In genomic region chr13:113119166-113119821, GRCh38 we compare ENCODE assay signal across 14 cellular contexts. TPM values are rescaled to one million over a fixed set of nuclear protein-coding genes. Genes with fewer than 3 reads are reported as not detected.
DNase-seq lines count a peak whose midpoint lies in the region; ATAC-seq and TF ChIP-seq lines count a peak whose summit lies in the region.
"Had no signal": no experiment of that assay in that cellular context is flagged by ENCODE, and none has a peak within 500 bp of the region (broad histone marks: within the 10 kb centered on the region; RNA-seq: fewer than 3 reads in every experiment).

No MANE protein-coding gene starts in this region.

- no peak for TF ChIP-seq CTCF in GM13976 (IDR thresholded peaks at IDR 0.05; ENCODE audit: borderline replicate concordance, control extremely low read depth, extremely low read depth, insufficient read depth, missing control alignments)

- no peak for ATAC-seq in HG03039 (IDR thresholded peaks at IDR 0.05; ENCODE audit: unreplicated experiment)

- intact Hi-C loops in posterior vena cava (cut with DNase I): no loop called here

- in situ Hi-C loops in GM13976 (cut with MboI; ENCODE audit: low sequenced_read_pairs, unreplicated experiment): no loop called here

- peak; percentile 39 for DNase-seq in activated effector memory CD4-positive, alpha-beta T cell treated with anti-CD3 and anti-CD28 coated beads, Interleukin-2, amount 50 U/mL, for 16 hours
- no peak for DNase-seq in activated effector memory CD4-positive, alpha-beta T cell treated with Interleukin-2 at 50 U/mL for 16 hours
- DNase-seq in islet precursor cell: peak; percentile 34
- peak; percentile 51 for DNase-seq in posterior vena cava (ENCODE audit: low spot score)
- no peak for DNase-seq in RKO (ENCODE audit: low spot score)
- no peak for DNase-seq in occipital lobe (lab: John Stamatoyannopoulos, UW)
- no peak for DNase-seq in GM13976 (ENCODE audit: low spot score)
- DNase-seq: C1 segment of cervical spinal cord, DMS153, EL, NCI-H345, NCI-H526 treated with DMSO at 0.1 percent for 48 hours, OCI-M1 had no signal

RNA-seq across cellular contexts. Expression of gene F10, which starts 3.3 kb away (rescaled TPM):
- total RNA-seq in posterior vena cava (10 to 100 TPM; 19.8 to 48.4 TPM), occipital lobe (0.62 TPM)

RNA-seq across cellular contexts. Expression of gene F7, which starts 13.7 kb away (rescaled TPM):
- under 1 TPM in 1 of 2 donors, not detected in 1; 0.10 TPM for total RNA-seq in posterior vena cava
- total RNA-seq in occipital lobe: 0.16 TPM

RNA-seq across cellular contexts. Expression of gene PROZ, which starts 39.2 kb away (rescaled TPM):
- total RNA-seq in posterior vena cava (not detected), occipital lobe (not detected)

Comparison
In these comparisons a context has a peak if more than half of its experiments do, and no peak if none do; other contexts are left out.
1. DNase-seq: peak in activated effector memory CD4-positive, alpha-beta T cell treated with anti-CD3 and anti-CD28 coated beads, Interleukin-2, amount 50 U/mL, for 16 hours (single experiment), islet precursor cell (single experiment) and posterior vena cava (single experiment); none in activated effector memory CD4-positive, alpha-beta T cell treated with Interleukin-2 at 50 U/mL for 16 hours (single experiment), RKO (single experiment), occipital lobe (single experiment) and GM13976 (single experiment).
2. RNA of gene F10, which starts 3.3 kb away (total RNA-seq): 19.8 to 48.4 TPM in posterior vena cava; 0.62 TPM in occipital lobe (single experiment); every median in the first group is over 10 times any median in the second.